21 cellular contexts compared by ENCODE assay signal in the genomic region with DNA sequence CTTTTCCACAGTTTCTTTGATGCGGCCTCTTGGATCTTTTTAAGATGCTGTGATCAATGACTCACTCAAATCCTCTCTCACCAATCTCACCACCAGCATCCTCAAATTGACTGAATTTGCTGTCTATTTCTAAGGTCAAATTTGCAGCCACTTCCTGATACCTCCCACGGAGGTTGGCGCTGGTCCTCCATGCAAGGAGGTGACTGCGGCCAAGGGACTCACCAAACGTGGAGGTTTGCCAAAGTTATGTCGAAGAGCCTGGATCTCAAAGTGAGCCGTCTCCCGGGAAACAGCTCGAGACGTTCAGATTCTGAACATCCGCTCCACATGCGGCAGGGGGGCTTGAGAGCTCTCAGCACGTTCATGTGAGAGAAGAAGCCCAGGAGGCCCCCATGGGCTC. TPM values are rescaled to one million over a fixed set of nuclear protein-coding genes. Genes with fewer than 3 reads are reported as not detected.
DNase-seq lines count a peak whose midpoint lies in the region; ATAC-seq, FAIRE-seq and TF ChIP-seq lines count a peak whose summit lies in the region.
"Had no signal": no experiment of that assay in that cellular context is flagged by ENCODE, and none has a peak within 500 bp of the region (broad histone marks: within the 10 kb centered on the region; RNA-seq: fewer than 3 reads in every experiment).

No MANE protein-coding gene starts in this region.

- H3K4me3 Mint-ChIP-seq in activated CD8-positive, alpha-beta T cell treated with anti-CD3 and anti-CD28 coated beads for 36 hours = no peak overlapping the region
- H3K4me3 Mint-ChIP-seq: memory B cell; naive thymus-derived CD8-positive, alpha-beta T cell had no signal

- no peak overlapping the region for H3K23ac ChIP-seq in neuronal stem cell (ENCODE audit: low read depth, low read length, poor library complexity)

- no peak overlapping the region for H4K91ac ChIP-seq in neuronal stem cell (ENCODE audit: low read depth, low read length, poor library complexity)

- TF ChIP-seq CTCF in brain microvascular endothelial cell (IDR thresholded peaks at IDR 0.05; ENCODE audit: low read depth, low read length, missing control alignments) = no peak
- TF ChIP-seq CTCF in activated CD8-positive, alpha-beta T cell treated with anti-CD3 and anti-CD28 coated beads for 36 hours (IDR thresholded peaks at IDR 0.05) = no peak

- no peak overlapping the region for H3K4me3 ChIP-seq in brain microvascular endothelial cell (ENCODE audit: low read depth, low read length)
- H3K4me3 ChIP-seq in neuronal stem cell (ENCODE audit: low read length in 2 of 2) = no peak overlapping the region
- H3K4me3 ChIP-seq: dorsolateral prefrontal cortex, heart right ventricle, tibial nerve had no signal

- no peak for FAIRE-seq in GM12892 (lab: Jason Lieb, UNC)

- peak overlapping the region; percentile 21 for H3K14ac ChIP-seq in neuronal stem cell (ENCODE audit: low read length)

- TF ChIP-seq POLR2A in GM12892 (IDR thresholded peaks at IDR 0.05; ENCODE audit: low read depth, low read length) = no peak

- intact Hi-C loops in activated CD8-positive, alpha-beta T cell treated with anti-CD3 and anti-CD28 coated beads for 36 hours (cut with micrococcal nuclease) = no loop called here
- intact Hi-C loops in sciatic nerve (cut with DNase I) = no loop called here

- peaks cover 9 to 31% of the 10 kb centered on the region in 2 donors for H3K4me1 ChIP-seq in neuronal stem cell (ENCODE audit: control insufficient read depth in 2 of 2, insufficient read depth in 1 of 2, low read depth in 1 of 2, low read length in 2 of 2)

- H2BK12ac ChIP-seq in neuronal stem cell (ENCODE audit: low read length) = no peak overlapping the region

- ATAC-seq in activated CD8-positive, alpha-beta T cell treated with anti-CD3 and anti-CD28 coated beads for 36 hours = no peak
- ATAC-seq in sciatic nerve = no peak
- ATAC-seq: HCT116; heart right ventricle; naive thymus-derived CD8-positive, alpha-beta T cell had no signal

- H3K36me3 ChIP-seq in brain microvascular endothelial cell (replicated peaks) = no peaks in the 10 kb centered on the region
- H3K36me3 ChIP-seq in neuronal stem cell (replicated peaks in 1 of 2; ENCODE audit: control insufficient read depth in 2 of 2, insufficient read depth in 2 of 2, low read length in 2 of 2) = no peaks in the 10 kb centered on the region
- H3K36me3 ChIP-seq: heart right ventricle, tibial nerve had no signal

- H3K4ac ChIP-seq in neuronal stem cell (ENCODE audit: low read length) = no peak overlapping the region

- CTCF ChIA-PET in activated CD8-positive, alpha-beta T cell treated with anti-CD3 and anti-CD28 coated beads for 36 hours (lab: Charles Lee) = interaction anchor here (0.9 to 1.1 kb wide), 2 partner anchors 14 to 91 kb away, joined by 3 read pairs; no protein-coding TSS in a partner anchor

- H3K27ac ChIP-seq in brain microvascular endothelial cell = no peak overlapping the region
- H3K27ac ChIP-seq in neuronal stem cell (replicated peaks; ENCODE audit: low read length) = no peak overlapping the region
- H3K27ac ChIP-seq: heart right ventricle, tibial nerve had no signal

- DNase-seq in EH (ENCODE audit: low read depth) = peak; percentile 51
- peak; percentile 97 for DNase-seq in M059J (ENCODE audit: low read depth)
- DNase-seq in brain microvascular endothelial cell = peak; percentile 57
- no peak for DNase-seq in neuronal stem cell (ENCODE audit: low spot score)
- DNase-seq in GM12892 (ENCODE audit: insufficient read length) = no peak
- DNase-seq in activated CD8-positive, alpha-beta T cell treated with anti-CD3 and anti-CD28 coated beads for 36 hours = no peak
- DNase-seq in sciatic nerve (ENCODE audit: low spot score) = no peak
- DNase-seq: activated CD4-positive, alpha-beta T cell treated with anti-CD3 and anti-CD28 coated beads for 48 hours; activated CD8-positive, alpha-beta memory T cell treated with anti-CD3 and anti-CD28 coated beads, Interleukin-2, amount 50 U/mL, for 48 hours; activated naive CD4-positive, alpha-beta T cell; aorta; erythroblast; heart right ventricle; naive thymus-derived CD8-positive, alpha-beta T cell; NCI-H1694; NCI-H510A; stimulated activated CD4-positive, alpha-beta T cell treated with anti-CD3 and anti-CD28 coated beads, Interleukin-12 subunit alpha, Interleukin-12 subunit beta, amount 100 ng/mL, for 4 hours had no signal

- no peaks in the 10 kb centered on the region for H3K79me1 ChIP-seq in neuronal stem cell (ENCODE audit: low read depth, low read length)

- H2AK5ac ChIP-seq in neuronal stem cell (ENCODE audit: low read depth, low read length) = no peak overlapping the region

- WGBS in neuronal stem cell (ENCODE audit: extremely low coverage in 2 of 2, insufficient read length in 2 of 2, insufficient replicate concordance in 1 of 2), 2 donors = no CpG with 5 or more reads among the region's 13 CpGs

- no peak overlapping the region for H2BK15ac ChIP-seq in neuronal stem cell (ENCODE audit: low read length)

- H3K27me3 ChIP-seq in brain microvascular endothelial cell (replicated peaks) = no peaks in the 10 kb centered on the region
- H3K27me3 ChIP-seq in neuronal stem cell (ENCODE audit: control insufficient read depth in 3 of 3, insufficient read depth in 3 of 3, low read depth in 1 of 3, low read length in 3 of 3) = no peaks in the 10 kb centered on the region
- H3K27me3 ChIP-seq: dorsolateral prefrontal cortex, heart right ventricle, tibial nerve had no signal

- H3K4me1 Mint-ChIP-seq in activated CD8-positive, alpha-beta T cell treated with anti-CD3 and anti-CD28 coated beads for 36 hours (ENCODE audit: low read depth) = no peaks in the 10 kb centered on the region
- H3K4me1 Mint-ChIP-seq: memory B cell; naive thymus-derived CD8-positive, alpha-beta T cell had no signal

- H3K4me2 ChIP-seq in neuronal stem cell (ENCODE audit: insufficient read depth, low read length, poor library complexity, severe bottlenecking) = peak overlapping the region; percentile 11

- H3K27me3 Mint-ChIP-seq in activated CD8-positive, alpha-beta T cell treated with anti-CD3 and anti-CD28 coated beads for 36 hours = no peaks in the 10 kb centered on the region

- no peak overlapping the region for H2BK120ac ChIP-seq in neuronal stem cell (ENCODE audit: low read depth, low read length)

- no peak overlapping the region for H3K27ac Mint-ChIP-seq in activated CD8-positive, alpha-beta T cell treated with anti-CD3 and anti-CD28 coated beads for 36 hours
- H3K27ac Mint-ChIP-seq: memory B cell; naive thymus-derived CD8-positive, alpha-beta T cell had no signal

- H2AFZ ChIP-seq in neuronal stem cell (ENCODE audit: low read length) = no peak overlapping the region

- no peaks in the 10 kb centered on the region for H3K36me3 Mint-ChIP-seq in activated CD8-positive, alpha-beta T cell treated with anti-CD3 and anti-CD28 coated beads for 36 hours (ENCODE audit: low read depth)
- H3K36me3 Mint-ChIP-seq: memory B cell; naive thymus-derived CD8-positive, alpha-beta T cell had no signal

- H3K9me3 Mint-ChIP-seq in activated CD8-positive, alpha-beta T cell treated with anti-CD3 and anti-CD28 coated beads for 36 hours = no peaks in the 10 kb centered on the region
- H3K9me3 Mint-ChIP-seq: memory B cell had no signal

- H3K9ac ChIP-seq in neuronal stem cell (ENCODE audit: low read depth, low read length, poor library complexity) = no peak overlapping the region

- peaks cover 0 to 3% of the 10 kb centered on the region in 2 donors for H3K9me3 ChIP-seq in neuronal stem cell (replicated peaks in 1 of 2; ENCODE audit: control insufficient read depth in 2 of 2, insufficient read depth in 1 of 2, low read depth in 1 of 2, low read length in 2 of 2)
- H3K9me3 ChIP-seq: heart right ventricle, tibial nerve had no signal

- no peak overlapping the region for H4K8ac ChIP-seq in neuronal stem cell (ENCODE audit: low read depth, low read length)

- peak overlapping the region; percentile 39 for H2BK5ac ChIP-seq in neuronal stem cell (ENCODE audit: low read length)

- in situ Hi-C loops in brain microvascular endothelial cell (cut with HindIII; ENCODE audit: low pct_ligation_motif_present, low sequenced_read_pairs) = no loop called here

- POLR2A ChIA-PET in activated CD8-positive, alpha-beta T cell treated with anti-CD3 and anti-CD28 coated beads for 36 hours (lab: Charles Lee) = interaction anchor here (0.6 to 0.7 kb wide), 2 partner anchors 49 to 332 kb away, joined by 3 read pairs; no protein-coding TSS in a partner anchor

- no peak overlapping the region for H3K18ac ChIP-seq in neuronal stem cell (ENCODE audit: low read length)

RNA-seq across cellular contexts. Expression of a gene that starts 22.6 kb away (rescaled TPM):
- total RNA-seq in M059J (2014; rRNA removed; shearing (Covaris generic)) = 787 and 1,162 TPM in 2 replicates
- polyA plus RNA-seq in neuronal stem cell (2013, experiment 1 of 2) = 36.5 TPM
- 36.6 TPM for polyA plus RNA-seq in neuronal stem cell (2013, experiment 2 of 2)
- 0.70 TPM for polyA plus RNA-seq in GM12892 (2012; ENCODE audit: missing spikeins)
- 10 to 100 TPM; 41.4 to 50.8 TPM for total RNA-seq in activated CD8-positive, alpha-beta T cell treated with anti-CD3 and anti-CD28 coated beads for 36 hours
- 147 TPM for total RNA-seq in sciatic nerve

RNA-seq across cellular contexts. Expression of a gene that starts 31.9 kb away (rescaled TPM):
- 213 and 289 TPM in 2 replicates for total RNA-seq in M059J (2014; rRNA removed; shearing (Covaris generic))
- 45.1 TPM for polyA plus RNA-seq in neuronal stem cell (2013, experiment 1 of 2)
- 45.9 TPM for polyA plus RNA-seq in neuronal stem cell (2013, experiment 2 of 2)
- polyA plus RNA-seq in GM12892 (2012; ENCODE audit: missing spikeins) = not detected
- 1 to 10 TPM; 2.4 to 2.5 TPM for total RNA-seq in activated CD8-positive, alpha-beta T cell treated with anti-CD3 and anti-CD28 coated beads for 36 hours
- total RNA-seq in sciatic nerve = 720 TPM

RNA-seq across cellular contexts. Expression of a gene that starts 52.5 kb away (rescaled TPM):
- 70.5 and 85.3 TPM in 2 replicates for total RNA-seq in M059J (2014; rRNA removed; shearing (Covaris generic))
- polyA plus RNA-seq in neuronal stem cell (2013, experiment 1 of 2) = 30.7 TPM
- 30.5 TPM for polyA plus RNA-seq in neuronal stem cell (2013, experiment 2 of 2)
- polyA plus RNA-seq in GM12892 (2012; ENCODE audit: missing spikeins) = 12.2 TPM
- 10 to 100 TPM; 41.4 to 48.2 TPM for total RNA-seq in activated CD8-positive, alpha-beta T cell treated with anti-CD3 and anti-CD28 coated beads for 36 hours
- total RNA-seq in sciatic nerve = 28.9 TPM

RNA-seq across cellular contexts. Expression of a gene that starts 54.1 kb away (rescaled TPM):
- 0.12 and 1.6 TPM in 2 replicates for total RNA-seq in M059J (2014; rRNA removed; shearing (Covaris generic))
- polyA plus RNA-seq in neuronal stem cell (2013, experiment 1 of 2) = 0.01 TPM
- polyA plus RNA-seq in neuronal stem cell (2013, experiment 2 of 2) = 0.03 TPM
- polyA plus RNA-seq in GM12892 (2012; ENCODE audit: missing spikeins) = not detected
- total RNA-seq in activated CD8-positive, alpha-beta T cell treated with anti-CD3 and anti-CD28 coated beads for 36 hours = under 1 TPM in 1 of 2 experiments, not detected in 1; 0.18 TPM
- total RNA-seq in sciatic nerve = 16.7 TPM
- polyA plus RNA-seq: naive thymus-derived CD8-positive, alpha-beta T cell had no signal

Comparison
In these comparisons a context has a peak if more than half of its experiments do, and no peak if none do; other contexts are left out.
1. DNase-seq: peak in EH (single experiment), M059J (single experiment) and brain microvascular endothelial cell (single experiment); none in neuronal stem cell (single experiment), GM12892 (single experiment), activated CD8-positive, alpha-beta T cell treated with anti-CD3 and anti-CD28 coated beads for 36 hours (single experiment) and sciatic nerve (single experiment).
2. RNA of a gene that starts 31.9 kb away (total RNA-seq): 720 TPM in sciatic nerve (single experiment) and 213 to 289 TPM in M059J; 2.4 to 2.5 TPM in activated CD8-positive, alpha-beta T cell treated with anti-CD3 and anti-CD28 coated beads for 36 hours; every median in the first group is over 10 times any median in the second.